ENCODE assay signal across 14 cellular contexts in genomic region chr21:46550511-46550941, GRCh38. TPM values are rescaled to one million over a fixed set of nuclear protein-coding genes. Genes with fewer than 3 reads are reported as not detected.
DNase-seq lines count a peak whose midpoint lies in the region; ATAC-seq lines count a peak whose summit lies in the region.
"Had no signal": no experiment of that assay in that cellular context is flagged by ENCODE, and none has a peak within 500 bp of the region (broad histone marks: within the 10 kb centered on the region; RNA-seq: fewer than 3 reads in every experiment).

No MANE protein-coding gene starts in this region.

- peak overlapping the region; percentile 58 for H3K27ac ChIP-seq in CD4-positive, alpha-beta memory T cell (ENCODE audit: low read depth, low read length)
- H3K27ac ChIP-seq: BLaER1 had no signal

- peaks cover 24% of the 10 kb centered on the region for H3K36me3 ChIP-seq in CD4-positive, alpha-beta memory T cell (ENCODE audit: insufficient read depth, low read length)
- peaks cover 38% of the 10 kb centered on the region for H3K36me3 ChIP-seq in HAP-1 (replicated peaks)

- H3K27ac Mint-ChIP-seq in CD4-positive, alpha-beta memory T cell = peak overlapping the region; percentile 91 to 99 (median 98)
- H3K27ac Mint-ChIP-seq in T-cell = peak overlapping the region; percentile 97 to 99
- H3K27ac Mint-ChIP-seq in naive B cell = peak overlapping the region; percentile 4 to 94 (median 74)
- H3K27ac Mint-ChIP-seq: activated T-helper 2 cell treated with anti-CD3 and anti-CD28 coated beads, Interferon-gamma antibody, Interleukin-2, Interleukin-4, amounts not matched to agents 10 μg/mL and 5 μg/mL and 100 μg/mL, durations not matched to agents 14 hours and 24 hours and 36 hours had no signal

- DNase-seq in CD4-positive, alpha-beta memory T cell = peak; percentile 80 to 88 (median 82)
- peak; percentile 49 to 92 (median 78) for DNase-seq in T-cell
- DNase-seq in activated T-helper 1 cell treated with anti-CD3 and anti-CD28 coated beads, Interleukin-2, amount 50 U/mL, for 16 hours (ENCODE audit: low read depth in 1 of 2, low spot score in 1 of 2) = peak; percentile 19 to 28
- peak; percentile 29 for DNase-seq in naive B cell
- no peak for DNase-seq in NCI-H187 (lab: John Stamatoyannopoulos, UW)
- DNase-seq in HAP-1 (ENCODE audit: low spot score in 2 of 2) = no peak
- no peak for DNase-seq in NCI-H1105 treated with DMSO at 0.1 percent for 48 hours (lab: John Stamatoyannopoulos, UW)
- DNase-seq: GDM1, NCI-H1417 had no signal

- H3K4me1 Mint-ChIP-seq in CD4-positive, alpha-beta memory T cell = peaks cover 40 to 84% (median 53%) of the 10 kb centered on the region in 4 donors
- H3K4me1 Mint-ChIP-seq in T-cell (peaks cover 67 to 74% (median 72%) of the 10 kb centered on the region in 3 donors), naive B cell (peaks cover 18 to 34% (median 32%) of the 10 kb centered on the region in 3 donors)

- POLR2A ChIA-PET in CD4-positive, alpha-beta memory T cell (lab: Charles Lee; ENCODE audit: partially characterized antibody) = interaction anchor here (1.1 to 8.3 kb wide), 8 partner anchors 10 to 85 kb away, joined by 3 to 105 read pairs (median 8); partner anchors contain the start of gene PRMT2
- POLR2A ChIA-PET in T-cell (lab: Charles Lee) = interaction anchor here (0.8 to 1.0 kb wide), 2 partner anchors 9 to 85 kb away, joined by 4 to 5 read pairs; partner anchors contain the start of gene PRMT2 (in 1 of the 2)

- H3K36me3 Mint-ChIP-seq in CD4-positive, alpha-beta memory T cell = peaks cover 41 to 46% of the 10 kb centered on the region in 2 donors
- H3K36me3 Mint-ChIP-seq in T-cell = peaks cover 47% of the 10 kb centered on the region
- peaks cover 6 to 16% of the 10 kb centered on the region in 2 donors for H3K36me3 Mint-ChIP-seq in naive B cell

- H3K9me3 Mint-ChIP-seq in CD4-positive, alpha-beta memory T cell = no peaks in the 10 kb centered on the region
- peaks cover 0 to 4% (median 4%) of the 10 kb centered on the region in 3 donors for H3K9me3 Mint-ChIP-seq in T-cell
- peaks cover 0 to 7% (median 0%) of the 10 kb centered on the region in 7 donors for H3K9me3 Mint-ChIP-seq in naive B cell
- H3K9me3 Mint-ChIP-seq: activated T-helper 2 cell treated with anti-CD3 and anti-CD28 coated beads, Interferon-gamma antibody, Interleukin-2, Interleukin-4, amounts not matched to agents 10 μg/mL and 5 μg/mL and 100 μg/mL, durations not matched to agents 14 hours and 24 hours and 36 hours had no signal

- peaks cover 60% of the 10 kb centered on the region for H3K4me1 ChIP-seq in CD4-positive, alpha-beta memory T cell (ENCODE audit: insufficient read depth, low read length)
- H3K4me1 ChIP-seq in HAP-1 = no peaks in the 10 kb centered on the region
- H3K4me1 ChIP-seq: BLaER1 had no signal

- peak overlapping the region; percentile 53 to 87 (median 66) for H3K4me3 Mint-ChIP-seq in CD4-positive, alpha-beta memory T cell
- H3K4me3 Mint-ChIP-seq in T-cell (peak overlapping the region; percentile 35 to 84 (median 72)), naive B cell (peak overlapping the region in 4 of 8 donors; percentile 60 to 90 (median 68))

- H3K27me3 Mint-ChIP-seq in CD4-positive, alpha-beta memory T cell = no peaks in the 10 kb centered on the region
- H3K27me3 Mint-ChIP-seq in T-cell (no peaks in the 10 kb centered on the region), naive B cell (no peaks in the 10 kb centered on the region)

- H3K4me3 ChIP-seq in CD4-positive, alpha-beta memory T cell (ENCODE audit: low read length in 2 of 2) = peak overlapping the region in 1 of 2 donors; percentile 21
- H3K4me3 ChIP-seq in HAP-1 = no peak overlapping the region
- H3K4me3 ChIP-seq: BLaER1 had no signal

- CTCF ChIA-PET in CD4-positive, alpha-beta memory T cell (lab: Charles Lee; ENCODE audit: partially characterized antibody) = interaction anchor here (0.7 to 2.4 kb wide), 5 partner anchors 8 to 87 kb away, joined by 3 to 13 read pairs (median 5); partner anchors contain the start of gene PRMT2
- CTCF ChIA-PET in T-cell (lab: Charles Lee) = interaction anchor here in 1 of 2 donors (0.8 to 3.6 kb wide), 3 partner anchors 10 to 90 kb away, joined by 3 to 25 read pairs (median 5); no protein-coding TSS in a partner anchor

- intact Hi-C loops in CD4-positive, alpha-beta memory T cell (cut with micrococcal nuclease) = loop anchor here (1.0 kb wide), 1 partner anchor 9 kb away; no protein-coding TSS in a partner anchor

- ATAC-seq in T-cell (replicated peaks in 1 of 4) = peak; percentile 82 to 85 (median 84)
- ATAC-seq in naive B cell (ENCODE audit: low read depth in 2 of 2) = peak; percentile 68 to 74
- ATAC-seq in GM19023 (IDR thresholded peaks at IDR 0.05; ENCODE audit: unreplicated experiment) = no peak
- ATAC-seq: SK-N-SH treated with all-trans-retinoic acid at 6 μM for 48 hours had no signal

- H3K9me3 ChIP-seq in CD4-positive, alpha-beta memory T cell (ENCODE audit: control insufficient read depth in 1 of 2, low read length in 2 of 2) = no peaks in the 10 kb centered on the region
- no peaks in the 10 kb centered on the region for H3K9me3 ChIP-seq in HAP-1
- H3K9me3 ChIP-seq: BLaER1 had no signal

- in situ Hi-C loops in HAP-1 (cut with MboI; ENCODE audit: low sequenced_read_pairs) = no loop called here

- no peaks in the 10 kb centered on the region for H3K27me3 ChIP-seq in CD4-positive, alpha-beta memory T cell (ENCODE audit: insufficient read depth, low read length)
- H3K27me3 ChIP-seq in HAP-1 (ENCODE audit: low read depth) = no peaks in the 10 kb centered on the region
- H3K27me3 ChIP-seq: BLaER1 had no signal

RNA-seq across cellular contexts. Expression of gene S100B, which starts 54.4 kb away (rescaled TPM):
- total RNA-seq in CD4-positive, alpha-beta memory T cell = not detected
- polyA plus RNA-seq in CD4-positive, alpha-beta memory T cell = under 1 TPM; 0.54 to 0.73 TPM
- total RNA-seq in T-cell = 10 to 100 TPM in 2 of 5 donors, 1 to 10 TPM in 2, under 1 TPM in 1; 0.49 to 11.4 (median 8.9) TPM
- under 1 TPM in 3 of 6 donors, not detected in 3; 0.34 to 0.45 (median 0.36) TPM for polyA plus RNA-seq in naive B cell (ENCODE audit: low read depth in 6 of 6)
- total RNA-seq: activated T-helper 2 cell treated with anti-CD3 and anti-CD28 coated beads, Interferon-gamma antibody, Interleukin-2, Interleukin-4, amounts not matched to agents 10 μg/mL and 5 μg/mL and 100 μg/mL, durations not matched to agents 14 hours and 24 hours and 36 hours; fibroblast of lung had no signal

Comparison
In these comparisons a context has a peak if more than half of its experiments do, and no peak if none do; other contexts are left out.
1. DNase-seq: peak in CD4-positive, alpha-beta memory T cell (5 of 5), T-cell (34 of 34), activated T-helper 1 cell treated with anti-CD3 and anti-CD28 coated beads, Interleukin-2, amount 50 U/mL, for 16 hours (2 of 2) and naive B cell (single experiment); none in NCI-H187 (0 of 2), HAP-1 (0 of 2) and NCI-H1105 treated with DMSO at 0.1 percent for 48 hours (single experiment).
2. Peak in every context shown above with its lines, with median percentiles within 50 percentile points of each other: H3K27ac Mint-ChIP-seq.